In genomic region chr7:94115316-94115715, GRCh38 we compare ENCODE assay signal across 20 cellular contexts.
"Had no signal": no experiment of that assay in that cellular context is flagged by ENCODE, and none has a peak within 500 bp of the region (broad histone marks: within the 10 kb centered on the region; RNA-seq: fewer than 3 reads in every experiment).

No MANE protein-coding gene starts in this region.

- H3K27me3 ChIP-seq: neutrophil, stomach, testis, upper lobe of left lung had no signal

- H3K4me3 ChIP-seq: stomach, testis, upper lobe of left lung had no signal

- H3K36me3 ChIP-seq: neutrophil, stomach, upper lobe of left lung had no signal

- H3K4me1 ChIP-seq: stomach, testis, upper lobe of left lung had no signal

- H3K27ac ChIP-seq: neutrophil, stomach, testis, upper lobe of left lung had no signal

- H3K9me3 ChIP-seq: neutrophil, stomach, testis, upper lobe of left lung had no signal

- DNase-seq: activated CD4-positive, alpha-beta T cell treated with anti-CD3 and anti-CD28 coated beads for 48 hours; activated CD8-positive, alpha-beta memory T cell treated with anti-CD3 and anti-CD28 coated beads, Interleukin-2, amount 50 U/mL, for 48 hours; activated gamma-delta T cell treated with Interleukin-2 at 50 U/mL for 16 hours; activated naive CD8-positive, alpha-beta T cell treated with anti-CD3 and anti-CD28 coated beads, Interleukin-2, amount 10 ng/mL, durations not matched to agents 7 days and 5 days; anterior cingulate cortex; dermis blood vessel endothelial cell; erythroblast; hippocampal formation; kidney; left ventricle myocardium superior; mesendoderm; natural killer cell; stimulated activated CD4-positive, alpha-beta T cell treated with anti-CD3 and anti-CD28 coated beads, Interleukin-12 subunit alpha, Interleukin-12 subunit beta, amount 100 ng/mL, for 4 hours; stimulated activated CD4-positive, alpha-beta T cell treated with anti-CD3 and anti-CD28 coated beads, Interleukin-2, amount 100 ng/mL, for 24 hours; stomach; T-helper 1 cell; testis; upper lobe of left lung had no signal

- ATAC-seq: left ventricle myocardium superior, natural killer cell, WTC11 had no signal
